ENCODE assay signal across 1 cellular context in the genomic region with DNA sequence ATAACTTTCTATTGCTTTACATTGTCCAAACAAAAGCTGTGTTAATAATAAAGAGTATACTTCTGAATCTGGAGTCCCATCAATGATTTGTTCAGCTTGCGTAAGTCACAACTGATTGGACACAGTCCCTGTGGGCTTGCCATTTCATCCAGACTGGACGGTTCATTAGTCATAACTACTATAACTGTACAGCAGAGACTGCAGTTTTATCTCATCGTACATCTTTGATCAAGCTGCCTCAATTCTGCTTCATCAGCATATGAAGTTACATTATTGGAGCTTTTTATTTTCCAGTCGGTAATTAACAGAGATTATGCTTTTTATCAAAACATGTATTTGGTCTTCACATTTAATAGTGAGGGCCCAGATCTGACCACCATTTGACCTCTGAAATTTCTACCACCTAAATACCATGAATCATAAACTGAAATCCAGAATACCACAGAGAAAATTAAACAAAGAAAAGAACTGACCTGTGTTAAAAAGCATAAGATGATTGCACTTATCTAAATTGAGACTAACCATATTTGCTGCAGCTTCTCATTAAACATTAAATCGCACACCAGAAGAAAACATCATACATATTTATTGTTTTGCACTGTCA.
TF ChIP-seq lines count a peak whose summit lies in the region.

No MANE protein-coding gene starts in this region.

TF ChIP-seq in WTC11, 78 proteins besides CTCF, POLR2A, EP300 and RAD21 (continued from another document):
- TF ChIP-seq ZNF532 (CRISPR knock-in tag; IDR thresholded peaks at IDR 0.05; ENCODE audit: borderline replicate concordance): no peak
- TF ChIP-seq ZNF281 (CRISPR knock-in tag; IDR thresholded peaks at IDR 0.05): no peak
- no peak for TF ChIP-seq ELF4 (CRISPR knock-in tag; IDR thresholded peaks at IDR 0.05; ENCODE audit: low read depth)
- TF ChIP-seq USF1 (CRISPR knock-in tag; IDR thresholded peaks at IDR 0.05): no peak
- TF ChIP-seq ZNF423 (CRISPR knock-in tag; IDR thresholded peaks at IDR 0.05): no peak
- no peak for TF ChIP-seq GTF2I (CRISPR knock-in tag; conservative IDR thresholded peaks at IDR 0.05)
TF ChIP-seq in WTC11: peak in this region for 0.
